31 cellular contexts compared by ENCODE assay signal in the genomic region with DNA sequence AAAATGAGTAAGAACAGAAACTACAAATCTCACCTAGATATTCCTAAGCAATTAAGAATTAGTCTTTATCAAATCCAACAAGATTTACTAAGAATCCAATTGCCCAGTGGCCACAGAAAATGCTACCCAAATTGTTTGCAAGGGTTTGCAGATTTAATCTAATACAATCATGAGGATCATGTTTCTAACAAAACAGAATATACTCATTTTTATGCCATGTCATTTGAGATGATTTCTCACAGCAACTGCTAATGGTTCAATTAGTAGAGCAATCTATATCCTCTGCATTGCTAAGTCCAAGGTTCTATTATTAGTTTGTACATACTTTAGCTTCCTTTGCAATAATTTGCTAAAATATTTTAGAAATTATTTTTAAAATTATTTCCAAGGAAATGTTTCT.
"Had no signal": no experiment of that assay in that cellular context is flagged by ENCODE, and none has a peak within 500 bp of the region (broad histone marks: within the 10 kb centered on the region; RNA-seq: fewer than 3 reads in every experiment).

No MANE protein-coding gene starts in this region.

- H3K9me3 Mint-ChIP-seq: activated CD8-positive, alpha-beta T cell treated with anti-CD3 and anti-CD28 coated beads for 36 hours; activated naive CD8-positive, alpha-beta T cell treated with anti-CD3 and anti-CD28 coated beads for 36 hours; activated T-cell treated with anti-CD3 and anti-CD28 coated beads, Interleukin-2, amount 50 U/mL, for 72 hours; activated T-helper 17 cell treated with anti-CD3 and anti-CD28 coated beads, Interleukin-2, amount 50 U/mL, for 72 hours had no signal

- H3K4me3 Mint-ChIP-seq: activated CD8-positive, alpha-beta T cell treated with anti-CD3 and anti-CD28 coated beads for 36 hours; activated naive CD8-positive, alpha-beta T cell treated with anti-CD3 and anti-CD28 coated beads for 36 hours; activated T-cell treated with anti-CD3 and anti-CD28 coated beads, Interleukin-2, amount 50 U/mL, for 72 hours; activated T-helper 17 cell treated with anti-CD3 and anti-CD28 coated beads, Interleukin-2, amount 50 U/mL, for 72 hours had no signal

- H3K27me3 Mint-ChIP-seq: activated CD8-positive, alpha-beta T cell treated with anti-CD3 and anti-CD28 coated beads for 36 hours; activated naive CD8-positive, alpha-beta T cell treated with anti-CD3 and anti-CD28 coated beads for 36 hours; activated T-helper 17 cell treated with anti-CD3 and anti-CD28 coated beads, Interleukin-2, amount 50 U/mL, for 72 hours had no signal

- DNase-seq: activated CD4-positive, alpha-beta T cell treated with anti-CD3 and anti-CD28 coated beads for 1 hour; activated CD4-positive, alpha-beta T cell treated with anti-CD3 and anti-CD28 coated beads for 48 hours; activated CD4-positive, alpha-beta T cell treated with anti-CD3 and anti-CD28 coated beads, Interleukin-2, amount 50 U/mL, for 4 hours; activated CD4-positive, CD25-positive, alpha-beta regulatory T cell; activated CD8-positive, alpha-beta T cell treated with anti-CD3 and anti-CD28 coated beads for 36 hours; activated effector memory CD4-positive, alpha-beta T cell treated with anti-CD3 and anti-CD28 coated beads, Interleukin-2, amount 50 U/mL, for 16 hours; activated naive CD4-positive, alpha-beta T cell; activated naive CD4-positive, alpha-beta T cell treated with anti-CD3 and anti-CD28 coated beads, Interleukin-2, amount 50 U/mL, for 16 hours; activated naive CD8-positive, alpha-beta T cell treated with anti-CD3 and anti-CD28 coated beads for 36 hours; activated T-cell treated with anti-CD3 and anti-CD28 coated beads, Interleukin-2, amount 50 U/mL, for 1 hour; activated T-cell treated with anti-CD3 and anti-CD28 coated beads, Interleukin-2, amount 50 U/mL, for 72 hours; amniotic stem cell; aorta; brain microvascular endothelial cell; central memory CD4-positive, alpha-beta T cell; NCI-H1092 treated with DMSO at 0.1 percent for 48 hours; NCI-H1417; NCI-H1694; NCI-H1930; NCI-H2081 treated with DMSO at 0.1 percent for 48 hours; NCI-H2171 treated with DMSO at 0.1 percent for 48 hours; NCI-H2227 treated with DMSO at 0.1 percent for 48 hours; NCI-H446 treated with DMSO at 0.1 percent for 48 hours; NCI-H524; NCI-H69; NCI-H82; NK-92 treated with Interleukin-12 subunit alpha and Interleukin-12 subunit beta, amount 100 ng/mL, for 24 hours; Right ventricle myocardium superior; T1000; WERI-Rb-1 had no signal

- H3K27ac Mint-ChIP-seq: activated CD8-positive, alpha-beta T cell treated with anti-CD3 and anti-CD28 coated beads for 36 hours; activated naive CD8-positive, alpha-beta T cell treated with anti-CD3 and anti-CD28 coated beads for 36 hours; activated T-cell treated with anti-CD3 and anti-CD28 coated beads, Interleukin-2, amount 50 U/mL, for 72 hours; activated T-helper 17 cell treated with anti-CD3 and anti-CD28 coated beads, Interleukin-2, amount 50 U/mL, for 72 hours had no signal
